In genomic region chr7:129742267-129742666, GRCh38 we compare ENCODE assay signal across 16 cellular contexts.
"Had no signal": no experiment of that assay in that cellular context is flagged by ENCODE, and none has a peak within 500 bp of the region (broad histone marks: within the 10 kb centered on the region; RNA-seq: fewer than 3 reads in every experiment).

No MANE protein-coding gene starts in this region.

- H3K4me1 ChIP-seq: tibial nerve had no signal

- ATAC-seq: activated naive CD4-positive, alpha-beta T cell treated with anti-CD3 and anti-CD28 coated beads, Interleukin-2, amount 50 U/mL, for 72 hours; body of pancreas; effector memory CD8-positive, alpha-beta T cell; left colon; natural killer cell; stimulated activated naive B cell treated with anti-CD40 and anti-IgM and Interleukin-4, amounts not matched to agents 10 μg/mL and 1 μg/mL and 100 μg/mL, for 72 hours had no signal

- H3K36me3 ChIP-seq: prostate gland had no signal

- H3K27me3 Mint-ChIP-seq: dendritic cell treated with granulocyte-macrophage colony-stimulating factor and Interleukin-4, amounts not matched to agents 40 ng/mL and 50 ng/mL, for 4 days; effector memory CD8-positive, alpha-beta T cell; stimulated activated naive B cell treated with anti-CD40 and anti-IgM and Interleukin-4, amounts not matched to agents 10 μg/mL and 1 μg/mL and 100 μg/mL, for 72 hours had no signal

- H3K4me3 ChIP-seq: body of pancreas, prostate gland, sigmoid colon, tibial nerve had no signal

- H3K4me1 Mint-ChIP-seq: natural killer cell had no signal

- DNase-seq: activated CD4-positive, alpha-beta T cell treated with anti-CD3 and anti-CD28 coated beads, Interleukin-2, amount 50 U/mL, for 1 hour; activated T-cell treated with anti-CD3 and anti-CD28 coated beads for 4 hours; amniotic stem cell; body of pancreas; effector memory CD8-positive, alpha-beta T cell; left colon; natural killer cell; occipital lobe; sigmoid colon; stimulated activated CD4-positive, alpha-beta T cell treated with anti-CD3 and anti-CD28 coated beads, Interleukin-2, amount 100 ng/mL, for 24 hours; stimulated activated naive B cell treated with anti-CD40 and anti-IgM and Interleukin-4, amounts not matched to agents 10 μg/mL and 1 μg/mL and 100 μg/mL, for 72 hours had no signal

- H3K36me3 Mint-ChIP-seq: activated naive CD4-positive, alpha-beta T cell treated with anti-CD3 and anti-CD28 coated beads, Interleukin-2, amount 50 U/mL, for 72 hours; natural killer cell had no signal

- H3K9me3 Mint-ChIP-seq: activated naive CD4-positive, alpha-beta T cell treated with anti-CD3 and anti-CD28 coated beads, Interleukin-2, amount 50 U/mL, for 72 hours; activated T-helper 2 cell treated with anti-CD3 and anti-CD28 coated beads, Interferon-gamma antibody, Interleukin-2, Interleukin-4, amounts not matched to agents 10 μg/mL and 5 μg/mL and 100 μg/mL, durations not matched to agents 14 hours and 24 hours and 36 hours; dendritic cell treated with granulocyte-macrophage colony-stimulating factor and Interleukin-4, amounts not matched to agents 40 ng/mL and 50 ng/mL, for 4 days; effector memory CD8-positive, alpha-beta T cell; natural killer cell; stimulated activated naive B cell treated with anti-CD40 and anti-IgM and Interleukin-4, amounts not matched to agents 10 μg/mL and 1 μg/mL and 100 μg/mL, for 72 hours had no signal

- H3K27ac Mint-ChIP-seq: activated naive CD4-positive, alpha-beta T cell treated with anti-CD3 and anti-CD28 coated beads, Interleukin-2, amount 50 U/mL, for 72 hours; activated T-helper 2 cell treated with anti-CD3 and anti-CD28 coated beads, Interferon-gamma antibody, Interleukin-2, Interleukin-4, amounts not matched to agents 10 μg/mL and 5 μg/mL and 100 μg/mL, durations not matched to agents 14 hours and 24 hours and 36 hours; dendritic cell treated with granulocyte-macrophage colony-stimulating factor and Interleukin-4, amounts not matched to agents 40 ng/mL and 50 ng/mL, for 4 days; effector memory CD8-positive, alpha-beta T cell; natural killer cell; stimulated activated naive B cell treated with anti-CD40 and anti-IgM and Interleukin-4, amounts not matched to agents 10 μg/mL and 1 μg/mL and 100 μg/mL, for 72 hours had no signal

- H3K27ac ChIP-seq: body of pancreas, prostate gland, sigmoid colon, tibial nerve had no signal

- H3K27me3 ChIP-seq: body of pancreas, sigmoid colon, tibial nerve had no signal

- H3K9me3 ChIP-seq: body of pancreas, prostate gland, sigmoid colon, tibial nerve had no signal

- H3K4me3 Mint-ChIP-seq: dendritic cell treated with granulocyte-macrophage colony-stimulating factor and Interleukin-4, amounts not matched to agents 40 ng/mL and 50 ng/mL, for 4 days; effector memory CD8-positive, alpha-beta T cell; natural killer cell; stimulated activated naive B cell treated with anti-CD40 and anti-IgM and Interleukin-4, amounts not matched to agents 10 μg/mL and 1 μg/mL and 100 μg/mL, for 72 hours had no signal
